ENCODE assay signal across 1 cellular context in the genomic region with DNA sequence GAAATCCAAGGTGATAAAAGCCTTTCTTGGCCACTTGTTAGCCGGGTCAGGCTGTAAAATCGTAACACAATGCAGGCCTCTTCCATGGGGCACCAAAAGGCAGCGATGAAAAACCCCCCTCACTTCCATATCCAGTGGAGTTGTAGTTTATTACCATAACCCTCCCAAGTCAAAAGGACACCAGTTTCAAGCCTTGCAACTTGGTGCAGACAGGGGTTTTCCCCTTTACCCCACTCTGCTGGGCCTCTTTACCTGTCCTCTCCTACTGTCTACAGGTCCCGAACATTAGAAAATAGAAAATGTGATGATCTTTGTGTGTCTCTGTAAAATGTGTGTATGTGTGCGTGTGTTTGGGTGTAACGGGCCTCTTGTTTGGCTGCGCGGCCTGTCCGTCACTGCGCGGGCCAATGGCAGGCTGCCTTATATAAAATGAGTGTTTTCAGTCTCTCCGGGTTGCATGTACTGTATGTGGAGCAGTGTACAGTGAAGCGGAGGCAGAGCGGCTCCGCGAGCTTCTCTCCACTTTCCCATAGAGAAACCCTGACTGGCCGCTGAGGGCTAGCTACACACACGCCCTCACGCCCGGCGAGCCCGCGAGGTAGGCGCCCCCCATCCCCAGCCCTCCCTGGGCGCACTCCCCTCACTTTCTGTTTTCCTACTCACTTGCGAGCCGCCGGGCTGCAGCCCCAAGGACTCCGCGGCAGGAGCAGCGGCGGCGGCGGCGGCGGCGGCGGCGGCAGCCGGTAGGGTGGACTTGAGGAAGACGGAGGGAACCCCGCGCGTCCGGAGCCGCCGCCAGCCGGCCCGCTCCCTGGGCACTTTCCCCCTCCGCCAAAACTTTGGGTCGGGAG.
TF ChIP-seq lines count a peak whose summit lies in the region.

A gene (plus strand): TSS at position 453 of the 851 bp plus-strand sequence. CDS start 187,499 bp downstream, outside the sequence.

TF ChIP-seq in HEK293, 187 proteins besides CTCF, POLR2A, EP300 and RAD21 (continued from another document):
- TF ChIP-seq KLF16 (tag by site-specific recombination; IDR thresholded peaks at IDR 0.05) = 0 out of 2 replicates have a peak, but pooled peaks have one; percentile 37
- TF ChIP-seq ZNF701 (tag by site-specific recombination; IDR thresholded peaks at IDR 0.05) = no peak
- TF ChIP-seq SCRT1 (tag by site-specific recombination; IDR thresholded peaks at IDR 0.05; ENCODE audit: borderline replicate concordance) = 0 out of 2 replicates have a peak, but pooled peaks have one; percentile 55
- TF ChIP-seq, protein P1, sequence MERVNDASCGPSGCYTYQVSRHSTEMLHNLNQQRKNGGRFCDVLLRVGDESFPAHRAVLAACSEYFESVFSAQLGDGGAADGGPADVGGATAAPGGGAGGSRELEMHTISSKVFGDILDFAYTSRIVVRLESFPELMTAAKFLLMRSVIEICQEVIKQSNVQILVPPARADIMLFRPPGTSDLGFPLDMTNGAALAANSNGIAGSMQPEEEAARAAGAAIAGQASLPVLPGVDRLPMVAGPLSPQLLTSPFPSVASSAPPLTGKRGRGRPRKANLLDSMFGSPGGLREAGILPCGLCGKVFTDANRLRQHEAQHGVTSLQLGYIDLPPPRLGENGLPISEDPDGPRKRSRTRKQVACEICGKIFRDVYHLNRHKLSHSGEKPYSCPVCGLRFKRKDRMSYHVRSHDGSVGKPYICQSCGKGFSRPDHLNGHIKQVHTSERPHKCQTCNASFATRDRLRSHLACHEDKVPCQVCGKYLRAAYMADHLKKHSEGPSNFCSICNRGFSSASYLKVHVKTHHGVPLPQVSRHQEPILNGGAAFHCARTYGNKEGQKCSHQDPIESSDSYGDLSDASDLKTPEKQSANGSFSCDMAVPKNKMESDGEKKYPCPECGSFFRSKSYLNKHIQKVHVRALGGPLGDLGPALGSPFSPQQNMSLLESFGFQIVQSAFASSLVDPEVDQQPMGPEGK (tag by site-specific recombination; IDR thresholded peaks at IDR 0.05) = peak; percentile 22; the same call in 1 of the 2 replicates
- peak; percentile 37 for TF ChIP-seq SP7 (tag by site-specific recombination; IDR thresholded peaks at IDR 0.05)
- TF ChIP-seq SP3 (tag by site-specific recombination; IDR thresholded peaks at IDR 0.05) = peak; percentile 18; the same call in 1 of the 2 replicates
- TF ChIP-seq, protein P2, sequence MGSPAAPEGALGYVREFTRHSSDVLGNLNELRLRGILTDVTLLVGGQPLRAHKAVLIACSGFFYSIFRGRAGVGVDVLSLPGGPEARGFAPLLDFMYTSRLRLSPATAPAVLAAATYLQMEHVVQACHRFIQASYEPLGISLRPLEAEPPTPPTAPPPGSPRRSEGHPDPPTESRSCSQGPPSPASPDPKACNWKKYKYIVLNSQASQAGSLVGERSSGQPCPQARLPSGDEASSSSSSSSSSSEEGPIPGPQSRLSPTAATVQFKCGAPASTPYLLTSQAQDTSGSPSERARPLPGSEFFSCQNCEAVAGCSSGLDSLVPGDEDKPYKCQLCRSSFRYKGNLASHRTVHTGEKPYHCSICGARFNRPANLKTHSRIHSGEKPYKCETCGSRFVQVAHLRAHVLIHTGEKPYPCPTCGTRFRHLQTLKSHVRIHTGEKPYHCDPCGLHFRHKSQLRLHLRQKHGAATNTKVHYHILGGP (tag by site-specific recombination; IDR thresholded peaks at IDR 0.05) = no peak
- TF ChIP-seq ZXDB (tag by site-specific recombination; IDR thresholded peaks at IDR 0.05) = peak; percentile 59; the same call in 1 of the 2 replicates
- peak; percentile 83 for TF ChIP-seq ZBTB20 (tag by site-specific recombination; IDR thresholded peaks at IDR 0.05)
- TF ChIP-seq, protein P3, sequence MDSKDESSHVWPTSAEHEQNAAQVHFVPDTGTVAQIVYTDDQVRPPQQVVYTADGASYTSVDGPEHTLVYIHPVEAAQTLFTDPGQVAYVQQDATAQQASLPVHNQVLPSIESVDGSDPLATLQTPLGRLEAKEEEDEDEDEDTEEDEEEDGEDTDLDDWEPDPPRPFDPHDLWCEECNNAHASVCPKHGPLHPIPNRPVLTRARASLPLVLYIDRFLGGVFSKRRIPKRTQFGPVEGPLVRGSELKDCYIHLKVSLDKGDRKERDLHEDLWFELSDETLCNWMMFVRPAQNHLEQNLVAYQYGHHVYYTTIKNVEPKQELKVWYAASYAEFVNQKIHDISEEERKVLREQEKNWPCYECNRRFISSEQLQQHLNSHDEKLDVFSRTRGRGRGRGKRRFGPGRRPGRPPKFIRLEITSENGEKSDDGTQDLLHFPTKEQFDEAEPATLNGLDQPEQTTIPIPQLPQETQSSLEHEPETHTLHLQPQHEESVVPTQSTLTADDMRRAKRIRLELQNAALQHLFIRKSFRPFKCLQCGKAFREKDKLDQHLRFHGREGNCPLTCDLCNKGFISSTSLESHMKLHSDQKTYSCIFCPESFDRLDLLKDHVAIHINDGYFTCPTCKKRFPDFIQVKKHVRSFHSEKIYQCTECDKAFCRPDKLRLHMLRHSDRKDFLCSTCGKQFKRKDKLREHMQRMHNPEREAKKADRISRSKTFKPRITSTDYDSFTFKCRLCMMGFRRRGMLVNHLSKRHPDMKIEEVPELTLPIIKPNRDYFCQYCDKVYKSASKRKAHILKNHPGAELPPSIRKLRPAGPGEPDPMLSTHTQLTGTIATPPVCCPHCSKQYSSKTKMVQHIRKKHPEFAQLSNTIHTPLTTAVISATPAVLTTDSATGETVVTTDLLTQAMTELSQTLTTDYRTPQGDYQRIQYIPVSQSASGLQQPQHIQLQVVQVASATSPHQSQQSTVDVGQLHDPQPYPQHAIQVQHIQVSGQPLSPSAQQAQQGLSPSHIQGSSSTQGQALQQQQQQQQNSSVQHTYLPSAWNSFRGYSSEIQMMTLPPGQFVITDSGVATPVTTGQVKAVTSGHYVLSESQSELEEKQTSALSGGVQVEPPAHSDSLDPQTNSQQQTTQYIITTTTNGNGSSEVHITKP (tag by site-specific recombination; IDR thresholded peaks at IDR 0.05) = peak; percentile 85
- no peak for TF ChIP-seq GLI4 (tag by site-specific recombination; IDR thresholded peaks at IDR 0.05)
- TF ChIP-seq ZSCAN30 (tag by site-specific recombination; IDR thresholded peaks at IDR 0.05) = peak; percentile 67; the same call in 1 of the 2 replicates
- peak; percentile 87 for TF ChIP-seq PRDM1 (tag by site-specific recombination; IDR thresholded peaks at IDR 0.05)
- 0 out of 2 replicates have a peak, but pooled peaks have one; percentile 24 for TF ChIP-seq ZNF629 (tag by site-specific recombination; IDR thresholded peaks at IDR 0.05)
- TF ChIP-seq, protein P4, sequence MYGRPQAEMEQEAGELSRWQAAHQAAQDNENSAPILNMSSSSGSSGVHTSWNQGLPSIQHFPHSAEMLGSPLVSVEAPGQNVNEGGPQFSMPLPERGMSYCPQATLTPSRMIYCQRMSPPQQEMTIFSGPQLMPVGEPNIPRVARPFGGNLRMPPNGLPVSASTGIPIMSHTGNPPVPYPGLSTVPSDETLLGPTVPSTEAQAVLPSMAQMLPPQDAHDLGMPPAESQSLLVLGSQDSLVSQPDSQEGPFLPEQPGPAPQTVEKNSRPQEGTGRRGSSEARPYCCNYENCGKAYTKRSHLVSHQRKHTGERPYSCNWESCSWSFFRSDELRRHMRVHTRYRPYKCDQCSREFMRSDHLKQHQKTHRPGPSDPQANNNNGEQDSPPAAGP (tag by site-specific recombination; IDR thresholded peaks at IDR 0.05) = peak; percentile 60; the same call in 1 of the 2 replicates
- no peak for TF ChIP-seq HOXA7 (CRISPR knock-in tag; IDR thresholded peaks at IDR 0.05; ENCODE audit: borderline replicate concordance)
- TF ChIP-seq ZNF677 (tag by site-specific recombination; IDR thresholded peaks at IDR 0.05) = no peak
- peak; percentile 32; the same call in 1 of the 2 replicates for TF ChIP-seq FEZF1 (tag by site-specific recombination; IDR thresholded peaks at IDR 0.05)
- no peak for TF ChIP-seq ZNF354C (tag by site-specific recombination; IDR thresholded peaks at IDR 0.05; ENCODE audit: borderline replicate concordance, low read depth)
- TF ChIP-seq SP2 (tag by site-specific recombination; IDR thresholded peaks at IDR 0.05) = peak; percentile 88
- peak; percentile 37; the same call in 1 of the 2 replicates for TF ChIP-seq GLIS1 (tag by site-specific recombination; IDR thresholded peaks at IDR 0.05)
- TF ChIP-seq, protein P5, sequence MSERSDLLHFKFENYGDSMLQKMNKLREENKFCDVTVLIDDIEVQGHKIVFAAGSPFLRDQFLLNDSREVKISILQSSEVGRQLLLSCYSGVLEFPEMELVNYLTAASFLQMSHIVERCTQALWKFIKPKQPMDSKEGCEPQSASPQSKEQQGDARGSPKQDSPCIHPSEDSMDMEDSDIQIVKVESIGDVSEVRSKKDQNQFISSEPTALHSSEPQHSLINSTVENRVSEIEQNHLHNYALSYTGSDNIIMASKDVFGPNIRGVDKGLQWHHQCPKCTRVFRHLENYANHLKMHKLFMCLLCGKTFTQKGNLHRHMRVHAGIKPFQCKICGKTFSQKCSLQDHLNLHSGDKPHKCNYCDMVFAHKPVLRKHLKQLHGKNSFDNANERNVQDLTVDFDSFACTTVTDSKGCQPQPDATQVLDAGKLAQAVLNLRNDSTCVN (tag by site-specific recombination; optimal IDR thresholded peaks at IDR 0.05) = peak; percentile 48
- peak; percentile 34; the same call in 1 of the 2 replicates for TF ChIP-seq ZNF501 (tag by site-specific recombination; IDR thresholded peaks at IDR 0.05)
- peak; percentile 45; the same call in 1 of the 2 replicates for TF ChIP-seq ZEB2 (tag by site-specific recombination; IDR thresholded peaks at IDR 0.05)
- peak; percentile 39; the same call in 1 of the 2 replicates for TF ChIP-seq GLIS2 (tag by site-specific recombination; IDR thresholded peaks at IDR 0.05)
- TF ChIP-seq ZNF600 (tag by site-specific recombination; IDR thresholded peaks at IDR 0.05) = peak; percentile 93
- TF ChIP-seq, protein P6, sequence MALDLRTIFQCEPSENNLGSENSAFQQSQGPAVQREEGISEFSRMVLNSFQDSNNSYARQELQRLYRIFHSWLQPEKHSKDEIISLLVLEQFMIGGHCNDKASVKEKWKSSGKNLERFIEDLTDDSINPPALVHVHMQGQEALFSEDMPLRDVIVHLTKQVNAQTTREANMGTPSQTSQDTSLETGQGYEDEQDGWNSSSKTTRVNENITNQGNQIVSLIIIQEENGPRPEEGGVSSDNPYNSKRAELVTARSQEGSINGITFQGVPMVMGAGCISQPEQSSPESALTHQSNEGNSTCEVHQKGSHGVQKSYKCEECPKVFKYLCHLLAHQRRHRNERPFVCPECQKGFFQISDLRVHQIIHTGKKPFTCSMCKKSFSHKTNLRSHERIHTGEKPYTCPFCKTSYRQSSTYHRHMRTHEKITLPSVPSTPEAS (tag by site-specific recombination; IDR thresholded peaks at IDR 0.05) = peak; percentile 56
- TF ChIP-seq SCRT2 (tag by site-specific recombination; IDR thresholded peaks at IDR 0.05) = peak; percentile 76
